ENCODE assay signal across 16 cellular contexts in genomic region chr20:63648895-63649589, GRCh38. TPM values are rescaled to one million over a fixed set of nuclear protein-coding genes. Genes with fewer than 3 reads are reported as not detected.
"Had no signal": no experiment of that assay in that cellular context is flagged by ENCODE, and none has a peak within 500 bp of the region (broad histone marks: within the 10 kb centered on the region; RNA-seq: fewer than 3 reads in every experiment).

No MANE protein-coding gene starts in this region.

- H3K27me3 ChIP-seq: adrenal gland, thyroid gland, vagina had no signal

- H3K27ac Mint-ChIP-seq: activated naive CD4-positive, alpha-beta T cell treated with anti-CD3 and anti-CD28 coated beads, Interleukin-2, amount 50 U/mL, for 24 hours; progenitor cell of endocrine pancreas; stimulated activated memory B cell treated with anti-CD40 and anti-IgM and Interleukin-4, amounts not matched to agents 10 μg/mL and 1 μg/mL and 100 μg/mL, for 72 hours had no signal

- H3K4me3 ChIP-seq: adrenal gland, left lung, mucosa of descending colon, right atrium auricular region, thyroid gland, vagina had no signal

- H3K9me3 ChIP-seq: adrenal gland, left lung, mucosa of descending colon, right atrium auricular region, thyroid gland, vagina had no signal

- H3K27me3 Mint-ChIP-seq: activated naive CD4-positive, alpha-beta T cell treated with anti-CD3 and anti-CD28 coated beads, Interleukin-2, amount 50 U/mL, for 24 hours had no signal

- DNase-seq: activated CD4-positive, alpha-beta T cell treated with anti-CD3 and anti-CD28 coated beads, Interleukin-2, amount 50 U/mL, for 48 hours; activated effector memory CD4-positive, alpha-beta T cell treated with Interleukin-2 at 50 U/mL for 16 hours; adrenal gland; left lung; mucosa of descending colon; naive thymus-derived CD4-positive, alpha-beta T cell; occipital lobe; stimulated activated CD4-positive, alpha-beta T cell treated with anti-CD3 and anti-CD28 coated beads, Interleukin-2, amount 100 ng/mL, for 48 hours; thyroid gland had no signal

- H3K27ac ChIP-seq: adrenal gland, left lung, right atrium auricular region, thyroid gland, vagina had no signal

- H3K36me3 Mint-ChIP-seq: activated naive CD4-positive, alpha-beta T cell treated with anti-CD3 and anti-CD28 coated beads, Interleukin-2, amount 50 U/mL, for 24 hours; stimulated activated memory B cell treated with anti-CD40 and anti-IgM and Interleukin-4, amounts not matched to agents 10 μg/mL and 1 μg/mL and 100 μg/mL, for 72 hours had no signal

- H3K4me3 Mint-ChIP-seq: activated naive CD4-positive, alpha-beta T cell treated with anti-CD3 and anti-CD28 coated beads, Interleukin-2, amount 50 U/mL, for 24 hours; stimulated activated memory B cell treated with anti-CD40 and anti-IgM and Interleukin-4, amounts not matched to agents 10 μg/mL and 1 μg/mL and 100 μg/mL, for 72 hours had no signal

- H3K36me3 ChIP-seq: adrenal gland, left lung, right atrium auricular region, thyroid gland, vagina had no signal

- H3K9me3 Mint-ChIP-seq: activated naive CD4-positive, alpha-beta T cell treated with anti-CD3 and anti-CD28 coated beads, Interleukin-2, amount 50 U/mL, for 24 hours; stimulated activated memory B cell treated with anti-CD40 and anti-IgM and Interleukin-4, amounts not matched to agents 10 μg/mL and 1 μg/mL and 100 μg/mL, for 72 hours had no signal

RNA-seq across cellular contexts. Expression of gene TNFRSF6B, which starts 47.4 kb away (rescaled TPM):
- total RNA-seq: cardiac septum, occipital lobe, progenitor cell of endocrine pancreas, skeletal muscle tissue had no signal
